ENCODE assay signal across 37 cellular contexts in genomic region chr1:40301066-40301465, GRCh38. TPM values are rescaled to one million over a fixed set of nuclear protein-coding genes. Genes with fewer than 3 reads are reported as not detected.
"Had no signal": no experiment of that assay in that cellular context is flagged by ENCODE, and none has a peak within 500 bp of the region (broad histone marks: within the 10 kb centered on the region; RNA-seq: fewer than 3 reads in every experiment).

No MANE protein-coding gene starts in this region.

- H3K27ac ChIP-seq: ascending aorta, breast epithelium, cardiac muscle cell, coronary artery, esophagus squamous epithelium, gastroesophageal sphincter, heart right ventricle had no signal

- H3K4me1 Mint-ChIP-seq: activated CD4-positive, alpha-beta T cell treated with anti-CD3 and anti-CD28 coated beads for 36 hours; activated CD4-positive, alpha-beta T cell treated with anti-CD3 and anti-CD28 coated beads, Interleukin-2, amount 10 ng/mL, durations not matched to agents 24 days and 14 days; activated naive CD4-positive, alpha-beta T cell treated with anti-CD3 and anti-CD28 coated beads, Interleukin-2, amount 10 ng/mL, durations not matched to agents 7 days and 5 days; activated naive CD8-positive, alpha-beta T cell treated with anti-CD3 and anti-CD28 coated beads, Interleukin-2, amount 10 ng/mL, durations not matched to agents 7 days and 5 days; brain; T-cell had no signal

- ATAC-seq: activated CD4-positive, alpha-beta T cell treated with anti-CD3 and anti-CD28 coated beads for 36 hours; activated CD8-positive, alpha-beta T cell treated with anti-CD3 and anti-CD28 coated beads, Interleukin-2, amount 10 ng/mL, durations not matched to agents 7 days and 5 days; activated naive CD4-positive, alpha-beta T cell treated with anti-CD3 and anti-CD28 coated beads, Interleukin-2, amount 50 U/mL, for 72 hours; activated T-cell treated with anti-CD3 and anti-CD28 coated beads, Interleukin-2, amount 50 U/mL, for 72 hours; effector memory CD8-positive, alpha-beta T cell; gastroesophageal sphincter; heart right ventricle; T-cell had no signal

- H3K27ac Mint-ChIP-seq: activated CD4-positive, alpha-beta memory T cell treated with anti-CD3 and anti-CD28 coated beads for 36 hours; activated CD4-positive, alpha-beta T cell treated with anti-CD3 and anti-CD28 coated beads for 36 hours; activated CD4-positive, alpha-beta T cell treated with anti-CD3 and anti-CD28 coated beads, Interleukin-2, amount 10 ng/mL, durations not matched to agents 24 days and 14 days; activated CD8-positive, alpha-beta T cell treated with anti-CD3 and anti-CD28 coated beads, Interleukin-2, amount 10 ng/mL, durations not matched to agents 7 days and 5 days; activated naive CD4-positive, alpha-beta T cell treated with anti-CD3 and anti-CD28 coated beads, Interleukin-2, amount 10 ng/mL, durations not matched to agents 7 days and 5 days; activated naive CD4-positive, alpha-beta T cell treated with anti-CD3 and anti-CD28 coated beads, Interleukin-2, amount 50 U/mL, for 72 hours; activated naive CD8-positive, alpha-beta T cell treated with anti-CD3 and anti-CD28 coated beads, Interleukin-2, amount 10 ng/mL, durations not matched to agents 7 days and 5 days; activated T-cell treated with anti-CD3 and anti-CD28 coated beads, Interleukin-2, amount 50 U/mL, for 24 hours; activated T-cell treated with anti-CD3 and anti-CD28 coated beads, Interleukin-2, amount 50 U/mL, for 72 hours; brain; dendritic cell treated with granulocyte-macrophage colony-stimulating factor and Interleukin-4, amounts not matched to agents 40 ng/mL and 50 ng/mL, for 4 days; effector memory CD8-positive, alpha-beta T cell; T-cell; T-helper 1 cell treated with Interleukin-12 subunit alpha and Interleukin-12 subunit beta and Interleukin-4 antibody, amounts not matched to agents 30 μg/mL and 1 μg/mL, for 36 hours had no signal

- H3K4me1 ChIP-seq: ascending aorta, breast epithelium, gastroesophageal sphincter, heart right ventricle had no signal

- H3K4me3 Mint-ChIP-seq: activated CD4-positive, alpha-beta memory T cell treated with anti-CD3 and anti-CD28 coated beads for 36 hours; activated CD4-positive, alpha-beta T cell treated with anti-CD3 and anti-CD28 coated beads for 36 hours; activated CD4-positive, alpha-beta T cell treated with anti-CD3 and anti-CD28 coated beads, Interleukin-2, amount 10 ng/mL, durations not matched to agents 24 days and 14 days; activated CD8-positive, alpha-beta T cell treated with anti-CD3 and anti-CD28 coated beads, Interleukin-2, amount 10 ng/mL, durations not matched to agents 7 days and 5 days; activated naive CD4-positive, alpha-beta T cell treated with anti-CD3 and anti-CD28 coated beads, Interleukin-2, amount 10 ng/mL, durations not matched to agents 7 days and 5 days; activated naive CD8-positive, alpha-beta T cell treated with anti-CD3 and anti-CD28 coated beads, Interleukin-2, amount 10 ng/mL, durations not matched to agents 7 days and 5 days; activated T-cell treated with anti-CD3 and anti-CD28 coated beads, Interleukin-2, amount 50 U/mL, for 24 hours; activated T-cell treated with anti-CD3 and anti-CD28 coated beads, Interleukin-2, amount 50 U/mL, for 72 hours; brain; dendritic cell treated with granulocyte-macrophage colony-stimulating factor and Interleukin-4, amounts not matched to agents 40 ng/mL and 50 ng/mL, for 4 days; effector memory CD8-positive, alpha-beta T cell; T-cell; T-helper 1 cell treated with Interleukin-12 subunit alpha and Interleukin-12 subunit beta and Interleukin-4 antibody, amounts not matched to agents 30 μg/mL and 1 μg/mL, for 36 hours had no signal

- H3K36me3 ChIP-seq: breast epithelium, cardiac muscle cell, esophagus squamous epithelium, gastroesophageal sphincter, heart right ventricle had no signal

- H3K27me3 Mint-ChIP-seq: activated CD4-positive, alpha-beta memory T cell treated with anti-CD3 and anti-CD28 coated beads for 36 hours; activated CD4-positive, alpha-beta T cell treated with anti-CD3 and anti-CD28 coated beads for 36 hours; activated CD4-positive, alpha-beta T cell treated with anti-CD3 and anti-CD28 coated beads, Interleukin-2, amount 10 ng/mL, durations not matched to agents 24 days and 14 days; activated naive CD4-positive, alpha-beta T cell treated with anti-CD3 and anti-CD28 coated beads, Interleukin-2, amount 10 ng/mL, durations not matched to agents 7 days and 5 days; activated naive CD8-positive, alpha-beta T cell treated with anti-CD3 and anti-CD28 coated beads, Interleukin-2, amount 10 ng/mL, durations not matched to agents 7 days and 5 days; activated T-cell treated with anti-CD3 and anti-CD28 coated beads, Interleukin-2, amount 50 U/mL, for 24 hours; brain; effector memory CD8-positive, alpha-beta T cell; T-cell had no signal

- H3K27me3 ChIP-seq: ascending aorta, breast epithelium, cardiac muscle cell, gastroesophageal sphincter had no signal

- DNase-seq: activated CD4-positive, alpha-beta memory T cell treated with anti-CD3 and anti-CD28 coated beads for 36 hours; activated CD4-positive, alpha-beta T cell treated with anti-CD3 and anti-CD28 coated beads for 36 hours; activated CD4-positive, alpha-beta T cell treated with anti-CD3 and anti-CD28 coated beads, Interleukin-2, amount 10 ng/mL, durations not matched to agents 24 days and 14 days; activated CD4-positive, CD25-positive, alpha-beta regulatory T cell; activated CD4-positive, CD25-positive, alpha-beta regulatory T cell treated with anti-CD3 and anti-CD28 coated beads, Interleukin-2, amount 50 U/mL, for 72 hours; activated CD8-positive, alpha-beta memory T cell treated with anti-CD3 and anti-CD28 coated beads, Interleukin-2, amount 50 U/mL, for 48 hours; activated CD8-positive, alpha-beta T cell treated with anti-CD3 and anti-CD28 coated beads, Interleukin-2, amount 10 ng/mL, durations not matched to agents 7 days and 5 days; activated gamma-delta T cell; activated naive CD4-positive, alpha-beta T cell; activated naive CD4-positive, alpha-beta T cell treated with anti-CD3 and anti-CD28 coated beads, Interleukin-2, amount 10 ng/mL, durations not matched to agents 7 days and 5 days; activated naive CD8-positive, alpha-beta T cell treated with anti-CD3 and anti-CD28 coated beads, Interleukin-2, amount 10 ng/mL, durations not matched to agents 7 days and 5 days; activated T-cell treated with anti-CD3 and anti-CD28 coated beads for 4 hours; activated T-cell treated with anti-CD3 and anti-CD28 coated beads, Interleukin-2, amount 50 U/mL, for 24 hours; activated T-cell treated with anti-CD3 and anti-CD28 coated beads, Interleukin-2, amount 50 U/mL, for 72 hours; central memory CD4-positive, alpha-beta T cell; cerebellar nuclear complex; effector CD4-positive, alpha-beta T cell; effector memory CD8-positive, alpha-beta T cell; erythroblast; esophagus squamous epithelium; foreskin melanocyte; heart right ventricle; T-cell; T-helper 9 cell had no signal

- H3K9me3 ChIP-seq: ascending aorta, breast epithelium, esophagus squamous epithelium, gastroesophageal sphincter, heart right ventricle had no signal

- H3K4me3 ChIP-seq: ascending aorta, breast epithelium, cardiac muscle cell, coronary artery, esophagus squamous epithelium, gastroesophageal sphincter, heart right ventricle had no signal

- H3K9me3 Mint-ChIP-seq: activated CD4-positive, alpha-beta memory T cell treated with anti-CD3 and anti-CD28 coated beads for 36 hours; activated CD4-positive, alpha-beta T cell treated with anti-CD3 and anti-CD28 coated beads, Interleukin-2, amount 10 ng/mL, durations not matched to agents 24 days and 14 days; activated naive CD4-positive, alpha-beta T cell treated with anti-CD3 and anti-CD28 coated beads, Interleukin-2, amount 10 ng/mL, durations not matched to agents 7 days and 5 days; activated naive CD4-positive, alpha-beta T cell treated with anti-CD3 and anti-CD28 coated beads, Interleukin-2, amount 50 U/mL, for 72 hours; activated naive CD8-positive, alpha-beta T cell treated with anti-CD3 and anti-CD28 coated beads, Interleukin-2, amount 10 ng/mL, durations not matched to agents 7 days and 5 days; activated T-cell treated with anti-CD3 and anti-CD28 coated beads, Interleukin-2, amount 50 U/mL, for 24 hours; activated T-cell treated with anti-CD3 and anti-CD28 coated beads, Interleukin-2, amount 50 U/mL, for 72 hours; brain; dendritic cell treated with granulocyte-macrophage colony-stimulating factor and Interleukin-4, amounts not matched to agents 40 ng/mL and 50 ng/mL, for 4 days; effector memory CD8-positive, alpha-beta T cell; T-cell; T-helper 1 cell treated with Interleukin-12 subunit alpha and Interleukin-12 subunit beta and Interleukin-4 antibody, amounts not matched to agents 30 μg/mL and 1 μg/mL, for 36 hours had no signal

- H3K36me3 Mint-ChIP-seq: activated CD4-positive, alpha-beta memory T cell treated with anti-CD3 and anti-CD28 coated beads for 36 hours; activated naive CD4-positive, alpha-beta T cell treated with anti-CD3 and anti-CD28 coated beads, Interleukin-2, amount 10 ng/mL, durations not matched to agents 7 days and 5 days; activated naive CD4-positive, alpha-beta T cell treated with anti-CD3 and anti-CD28 coated beads, Interleukin-2, amount 50 U/mL, for 72 hours; brain; T-cell had no signal

RNA-seq across cellular contexts. Expression of gene TMCO2, which starts 53.3 kb away (rescaled TPM):
- total RNA-seq: activated CD4-positive, alpha-beta memory T cell treated with anti-CD3 and anti-CD28 coated beads for 36 hours; activated CD4-positive, alpha-beta T cell treated with anti-CD3 and anti-CD28 coated beads for 36 hours; activated CD4-positive, alpha-beta T cell treated with anti-CD3 and anti-CD28 coated beads, Interleukin-2, amount 10 ng/mL, durations not matched to agents 24 days and 14 days; activated CD8-positive, alpha-beta memory T cell treated with anti-CD3 and anti-CD28 coated beads for 36 hours; activated CD8-positive, alpha-beta T cell treated with anti-CD3 and anti-CD28 coated beads, Interleukin-2, amount 10 ng/mL, durations not matched to agents 7 days and 5 days; activated naive CD4-positive, alpha-beta T cell treated with anti-CD3 and anti-CD28 coated beads, Interleukin-2, amount 50 U/mL, for 72 hours; activated naive CD8-positive, alpha-beta T cell treated with anti-CD3 and anti-CD28 coated beads, Interleukin-2, amount 10 ng/mL, durations not matched to agents 7 days and 5 days; ascending aorta; breast epithelium; cardiac muscle cell; esophagus squamous epithelium; fibroblast of lung; fibroblast of villous mesenchyme; gastroesophageal sphincter; glomerular endothelial cell; heart right ventricle; T-cell had no signal
- polyA plus RNA-seq: cardiac muscle cell, fibroblast of lung, heart right ventricle had no signal
